Comparison of ENCODE assay signal across 19 cellular contexts in the genomic region with DNA sequence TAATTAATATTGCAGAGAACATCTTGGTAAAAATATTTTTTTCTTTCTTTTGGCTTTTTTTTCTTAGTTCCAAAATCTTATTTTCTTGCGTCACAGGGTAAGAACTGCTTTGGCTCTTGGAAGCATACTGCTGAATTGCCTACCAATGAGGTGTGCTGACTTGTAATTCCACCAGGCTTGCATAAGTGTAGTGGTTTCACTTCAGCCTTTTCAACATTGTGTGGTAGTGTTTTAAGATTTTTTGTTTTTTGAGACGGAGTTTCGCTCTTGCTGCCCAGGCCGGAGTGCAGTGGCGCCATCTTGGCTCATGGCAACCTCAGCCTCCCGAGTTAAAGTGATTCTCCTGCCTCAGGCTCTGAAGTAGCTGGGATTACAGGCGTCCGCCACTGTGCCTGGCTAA. TPM values are rescaled to one million over a fixed set of nuclear protein-coding genes. Genes with fewer than 3 reads are reported as not detected.
DNase-seq lines count a peak whose midpoint lies in the region; ATAC-seq and TF ChIP-seq lines count a peak whose summit lies in the region.
"Had no signal": no experiment of that assay in that cellular context is flagged by ENCODE, and none has a peak within 500 bp of the region (broad histone marks: within the 10 kb centered on the region; RNA-seq: fewer than 3 reads in every experiment).

No MANE protein-coding gene starts in this region.

- no peak overlapping the region for H4K8ac ChIP-seq in trophoblast cell (ENCODE audit: low read depth, low read length)

- H3K9me2 ChIP-seq in MM.1S (replicated peaks; ENCODE audit: insufficient read depth, low read length) = no peaks in the 10 kb centered on the region

- H2BK12ac ChIP-seq in trophoblast cell (ENCODE audit: low read length) = no peak overlapping the region

- no peak overlapping the region for H2AFZ ChIP-seq in trophoblast cell (ENCODE audit: insufficient read depth, low read length, poor library complexity)
- no peak overlapping the region for H2AFZ ChIP-seq in MM.1S (ENCODE audit: low read length)

- H3K4ac ChIP-seq in trophoblast cell (ENCODE audit: low read depth, low read length) = no peak overlapping the region

- H3K27me3 ChIP-seq in trophoblast cell (ENCODE audit: insufficient read depth, low read length) = no peaks in the 10 kb centered on the region
- H3K27me3 ChIP-seq in MM.1S (replicated peaks; ENCODE audit: insufficient read depth, low read length) = no peaks in the 10 kb centered on the region

- H3K23ac ChIP-seq in trophoblast cell (ENCODE audit: low read length) = no peak overlapping the region

- no peak for ATAC-seq in HG02981 (IDR thresholded peaks at IDR 0.05; ENCODE audit: unreplicated experiment)
- ATAC-seq: A549, Panc1 had no signal

- H3K4me1 ChIP-seq in trophoblast cell (ENCODE audit: control insufficient read depth in 1 of 2, insufficient read depth in 2 of 2, low read length in 2 of 2) (no peaks in the 10 kb centered on the region), MM.1S (ENCODE audit: low read length) (no peaks in the 10 kb centered on the region)
- H3K4me1 ChIP-seq: A549 had no signal

- no peak overlapping the region for H3K18ac ChIP-seq in trophoblast cell (ENCODE audit: low read length)

- H3K36me3 ChIP-seq in trophoblast cell (ENCODE audit: control insufficient read depth in 1 of 2, insufficient read depth in 2 of 2, low read length in 2 of 2) (peaks cover 2 to 5% of the 10 kb centered on the region in 2 experiments), MM.1S (replicated peaks; ENCODE audit: insufficient read depth, low read length) (no peaks in the 10 kb centered on the region)

- H3F3A ChIP-seq in MM.1S (ENCODE audit: insufficient read depth, low read length) = no peaks in the 10 kb centered on the region

- H3K27ac ChIP-seq in trophoblast cell (ENCODE audit: low read depth, low read length) = no peak overlapping the region
- no peak overlapping the region for H3K27ac ChIP-seq in MM.1S (ENCODE audit: low read length)
- H3K27ac ChIP-seq: A549, SK-N-MC had no signal

- no peak overlapping the region for H4K91ac ChIP-seq in trophoblast cell (ENCODE audit: low read depth, low read length)

- no peak overlapping the region for H4K12ac ChIP-seq in trophoblast cell (ENCODE audit: low read depth, low read length)

- no peaks in the 10 kb centered on the region for H3K79me2 ChIP-seq in trophoblast cell (ENCODE audit: control insufficient read depth, insufficient read depth, low read length, poor library complexity)
- H3K79me2 ChIP-seq in MM.1S (ENCODE audit: low read length) = peaks cover 8% of the 10 kb centered on the region; the same call in 1 of the 2 replicates

- H3K79me1 ChIP-seq in trophoblast cell (ENCODE audit: low read length) = no peaks in the 10 kb centered on the region

- DNase-seq in CD1c-positive myeloid dendritic cell (ENCODE audit: extremely low spot score) (peak; percentile 56), NOMO-1 treated with DMSO at 0.1 percent for 48 hours (lab: John Stamatoyannopoulos, UW; ENCODE audit: unreplicated experiment) (peak; percentile 69), amniotic epithelial cell (ENCODE audit: low read depth) (peak; percentile 10), iris pigment epithelial cell (ENCODE audit: low read depth) (peak; percentile 17), trophoblast cell (no peak), MM.1S (no peak), ureter (ENCODE audit: low spot score) (no peak)
- DNase-seq: C1 segment of cervical spinal cord, COR-L47, HFFc6, NCI-H1048, NCI-H1436 treated with DMSO at 0.1 percent for 48 hours, NCI-H2029 treated with DMSO at 0.1 percent for 48 hours, NCI-H2171 treated with DMSO at 0.1 percent for 48 hours, NCI-H446 treated with DMSO at 0.1 percent for 48 hours had no signal

- TF ChIP-seq CTCF in MM.1S (IDR thresholded peaks at IDR 0.05; ENCODE audit: low read length) = no peak

- H3K4me3 ChIP-seq in trophoblast cell (ENCODE audit: low read depth, low read length) = no peak overlapping the region
- no peak overlapping the region for H3K4me3 ChIP-seq in MM.1S (ENCODE audit: low read length)
- H3K4me3 ChIP-seq: A549, SK-N-MC had no signal

- H3K9ac ChIP-seq in trophoblast cell (ENCODE audit: low read length) = no peak overlapping the region
- H3K9ac ChIP-seq in MM.1S (ENCODE audit: low read length) = no peak overlapping the region

- H2BK5ac ChIP-seq in trophoblast cell (ENCODE audit: low read depth, low read length, poor library complexity) = no peak overlapping the region

- H3K14ac ChIP-seq in trophoblast cell (ENCODE audit: low read length) = no peak overlapping the region

- H2AK5ac ChIP-seq in trophoblast cell (ENCODE audit: low read length) = no peak overlapping the region

- no peak overlapping the region for H2BK120ac ChIP-seq in trophoblast cell (ENCODE audit: insufficient read depth, low read length, poor library complexity)

- WGBS in trophoblast cell (ENCODE audit: extremely low coverage, insufficient coverage, insufficient read length) = no CpG with 5 or more reads among the region's 8 CpGs

- no peaks in the 10 kb centered on the region for H4K20me1 ChIP-seq in MM.1S (ENCODE audit: insufficient read depth, low read length)

- H3K9me3 ChIP-seq in trophoblast cell (ENCODE audit: insufficient read depth, low read depth, low read length) (peaks cover 3% of the 10 kb centered on the region), MM.1S (replicated peaks; ENCODE audit: insufficient read depth, low read length) (no peaks in the 10 kb centered on the region)
- H3K9me3 ChIP-seq: A549 had no signal

- H3K4me2 ChIP-seq in trophoblast cell (ENCODE audit: low read length) = no peak overlapping the region
- H3K4me2 ChIP-seq in MM.1S (ENCODE audit: low read depth, low read length) = no peak overlapping the region
- H3K4me2 ChIP-seq: A549 had no signal

RNA-seq across cellular contexts. Expression of a gene that starts 42.4 kb away (rescaled TPM):
- 14.9 and 15.1 TPM in 2 replicates for polyA plus RNA-seq in trophoblast cell (2013)
- total RNA-seq in ureter = 14.0 TPM

Comparison
In these comparisons a context has a peak if more than half of its experiments do, and no peak if none do; other contexts are left out.
1. DNase-seq: peak in CD1c-positive myeloid dendritic cell (single experiment), NOMO-1 treated with DMSO at 0.1 percent for 48 hours (single experiment), amniotic epithelial cell (single experiment) and iris pigment epithelial cell (single experiment); none in trophoblast cell (0 of 2), MM.1S (single experiment) and ureter (single experiment).